21 cellular contexts compared by ENCODE assay signal in the genomic region with DNA sequence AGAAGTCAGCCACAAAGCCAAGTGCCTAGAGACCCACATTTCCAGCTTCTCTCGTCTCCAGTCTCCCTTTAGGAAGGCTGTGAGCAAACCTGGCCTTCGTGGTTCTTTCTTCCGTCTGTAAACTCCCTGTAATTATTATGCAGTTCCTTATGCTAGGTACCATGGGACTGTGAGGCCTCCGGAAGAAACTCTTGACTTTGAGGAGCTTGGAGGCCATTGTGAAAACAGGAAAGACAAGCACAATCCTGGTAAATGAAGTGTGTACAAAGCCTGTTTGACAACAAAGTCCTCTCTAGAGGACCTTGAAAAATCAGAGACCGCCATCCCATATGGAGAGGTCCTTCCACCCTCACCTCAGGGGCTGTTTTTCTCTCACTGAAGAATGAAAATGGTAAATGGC.
DNase-seq lines count a peak whose midpoint lies in the region; ATAC-seq and TF ChIP-seq lines count a peak whose summit lies in the region.
"Had no signal": no experiment of that assay in that cellular context is flagged by ENCODE, and none has a peak within 500 bp of the region (broad histone marks: within the 10 kb centered on the region; RNA-seq: fewer than 3 reads in every experiment).

No MANE protein-coding gene starts in this region.

- intact Hi-C loops in upper lobe of right lung (cut with DNase I) = no loop called here

- TF ChIP-seq CTCF in SK-N-SH (IDR thresholded peaks at IDR 0.05) (no peak), upper lobe of right lung (IDR thresholded peaks at IDR 0.05) (no peak)

- TF ChIP-seq EP300 in SK-N-SH (IDR thresholded peaks at IDR 0.05; ENCODE audit: borderline replicate concordance in 1 of 2, low read depth in 1 of 2, low read length in 1 of 2) = no peak

- CTCF ChIA-PET in SK-N-SH (lab: Yijun Ruan, JAX) = interaction anchor here (0.8 kb wide), 1 partner anchor 11 kb away, joined by 3 read pairs; no protein-coding TSS in a partner anchor

- DNase-seq in SK-N-SH = no peak
- DNase-seq in NCI-H2029 treated with DMSO at 0.1 percent for 48 hours (lab: John Stamatoyannopoulos, UW) = peak; percentile 38
- no peak for DNase-seq in SK-N-MC (ENCODE audit: low read depth, low spot score)
- DNase-seq in upper lobe of right lung = no peak
- DNase-seq in iPS-NIHi11 (ENCODE audit: low spot score) = no peak
- DNase-seq: BE2C; GF-D8; NCI-H1092 treated with DMSO at 0.1 percent for 48 hours; NCI-H1436 treated with DMSO at 0.1 percent for 48 hours; NCI-H1930; NCI-H446 treated with DMSO at 0.1 percent for 48 hours; NCI-H774; NK-92 treated with Interleukin-12 subunit alpha and Interleukin-12 subunit beta, amount 100 ng/mL, for 24 hours; SHP77 treated with DMSO at 0.1 percent for 48 hours; T-helper 1 cell had no signal

- H3K27me3 ChIP-seq in SK-N-SH (ENCODE audit: insufficient read depth) = no peaks in the 10 kb centered on the region
- H3K27me3 ChIP-seq in upper lobe of right lung = no peaks in the 10 kb centered on the region
- H3K27me3 ChIP-seq: BE2C had no signal

- no peak for ATAC-seq in SK-N-SH treated with all-trans-retinoic acid at 6 μM for 48 hours
- peak; percentile 68 for ATAC-seq in upper lobe of right lung
- no peak for ATAC-seq in HG03175 (IDR thresholded peaks at IDR 0.05; ENCODE audit: unreplicated experiment)
- no peak for ATAC-seq in HG03139 (IDR thresholded peaks at IDR 0.05; ENCODE audit: unreplicated experiment)

- no peaks in the 10 kb centered on the region for H3K9me2 ChIP-seq in SK-N-SH

- no peak for TF ChIP-seq RAD21 in SK-N-SH (IDR thresholded peaks at IDR 0.05; ENCODE audit: low read length)

- H3K4me3 ChIP-seq in SK-N-SH (ENCODE audit: low read depth in 2 of 2, low read length in 1 of 2) (no peak overlapping the region), SK-N-MC (no peak overlapping the region), upper lobe of right lung (no peak overlapping the region)
- H3K4me3 ChIP-seq: HAP-1 had no signal

- H3K4me2 ChIP-seq in SK-N-SH = no peak overlapping the region
- H3K4me2 ChIP-seq: KMS-11 had no signal

- H4K20me1 ChIP-seq in SK-N-SH (ENCODE audit: insufficient read depth) = no peaks in the 10 kb centered on the region

- H3K9ac ChIP-seq in SK-N-SH = no peak overlapping the region
- H3K9ac ChIP-seq in SK-N-MC (ENCODE audit: insufficient read length) = no peak overlapping the region
- H3K9ac ChIP-seq: KMS-11 had no signal

- H3K36me3 ChIP-seq in SK-N-SH (replicated peaks in 1 of 2; ENCODE audit: control insufficient read depth in 1 of 2, insufficient read depth in 2 of 2, low read length in 1 of 2) (no peaks in the 10 kb centered on the region), SK-N-MC (ENCODE audit: insufficient read depth, low read length) (no peaks in the 10 kb centered on the region), upper lobe of right lung (no peaks in the 10 kb centered on the region)
- H3K36me3 ChIP-seq: BE2C, HAP-1 had no signal

- no peaks in the 10 kb centered on the region for H3K9me3 ChIP-seq in SK-N-SH
- no peaks in the 10 kb centered on the region for H3K9me3 ChIP-seq in SK-N-MC (ENCODE audit: low read depth, low read length)
- no peaks in the 10 kb centered on the region for H3K9me3 ChIP-seq in upper lobe of right lung
- H3K9me3 ChIP-seq: BE2C, HAP-1 had no signal

- H3K4me1 ChIP-seq in SK-N-SH (ENCODE audit: control insufficient read depth in 1 of 2, insufficient read depth in 2 of 2, low read depth in 1 of 2, low read length in 1 of 2) (peaks cover 5 to 13% of the 10 kb centered on the region in 2 experiments; a peak in 3 of 4 replicates), upper lobe of right lung (no peaks in the 10 kb centered on the region)
- H3K4me1 ChIP-seq: BE2C, HAP-1 had no signal

- 92% methylated on average over 5 of the region's 5 CpGs for WGBS in SK-N-SH (ENCODE audit: low lambda C conversion rate)

- POLR2A ChIA-PET in SK-N-SH (lab: Yijun Ruan, JAX) = no interaction called here

- H3K79me2 ChIP-seq in SK-N-SH (ENCODE audit: insufficient read depth) = no peaks in the 10 kb centered on the region

- no peak overlapping the region for H2AFZ ChIP-seq in SK-N-SH (ENCODE audit: low read depth)

- H3K27ac ChIP-seq in SK-N-SH (ENCODE audit: low read depth in 2 of 2, low read length in 1 of 2) (peak overlapping the region; percentile 62 to 79; a peak in 3 of 4 replicates), SK-N-MC (peak overlapping the region; percentile 62; the same call in 1 of the 2 replicates), upper lobe of right lung (peak overlapping the region; percentile 51)
- H3K27ac ChIP-seq: KMS-11, RWPE1 had no signal

- peaks cover 14% of the 10 kb centered on the region for H3F3A ChIP-seq in SK-N-SH (replicated peaks; ENCODE audit: insufficient read depth)

TF ChIP-seq in SK-N-SH, 30 proteins besides CTCF, POLR2A, EP300 and RAD21:
- TF ChIP-seq ELF1 (IDR thresholded peaks at IDR 0.05) (no peak), MEF2A (IDR thresholded peaks at IDR 0.05; ENCODE audit: borderline replicate concordance, low read depth) (no peak), RXRA (IDR thresholded peaks at IDR 0.05; ENCODE audit: borderline replicate concordance, low read depth) (no peak), YY1 (IDR thresholded peaks at IDR 0.05; ENCODE audit: low read depth) (no peak), GABPA (IDR thresholded peaks at IDR 0.05; ENCODE audit: low read depth) (no peak)

TF ChIP-seq in SK-N-SH treated with all-trans-retinoic acid at 6 μM for 48 hours, 23 proteins besides CTCF, POLR2A, EP300 and RAD21:
- TF ChIP-seq ZNF8 (CRISPR knock-in tag; IDR thresholded peaks at IDR 0.05) (no peak), ZFP3 (CRISPR knock-in tag; IDR thresholded peaks at IDR 0.05) (no peak), ZFP30 (CRISPR knock-in tag; IDR thresholded peaks at IDR 0.05) (no peak), TCF4 (CRISPR knock-in tag; IDR thresholded peaks at IDR 0.05; ENCODE audit: borderline replicate concordance) (no peak)
